Comparison of ENCODE assay signal across 8 cellular contexts in the genomic region with DNA sequence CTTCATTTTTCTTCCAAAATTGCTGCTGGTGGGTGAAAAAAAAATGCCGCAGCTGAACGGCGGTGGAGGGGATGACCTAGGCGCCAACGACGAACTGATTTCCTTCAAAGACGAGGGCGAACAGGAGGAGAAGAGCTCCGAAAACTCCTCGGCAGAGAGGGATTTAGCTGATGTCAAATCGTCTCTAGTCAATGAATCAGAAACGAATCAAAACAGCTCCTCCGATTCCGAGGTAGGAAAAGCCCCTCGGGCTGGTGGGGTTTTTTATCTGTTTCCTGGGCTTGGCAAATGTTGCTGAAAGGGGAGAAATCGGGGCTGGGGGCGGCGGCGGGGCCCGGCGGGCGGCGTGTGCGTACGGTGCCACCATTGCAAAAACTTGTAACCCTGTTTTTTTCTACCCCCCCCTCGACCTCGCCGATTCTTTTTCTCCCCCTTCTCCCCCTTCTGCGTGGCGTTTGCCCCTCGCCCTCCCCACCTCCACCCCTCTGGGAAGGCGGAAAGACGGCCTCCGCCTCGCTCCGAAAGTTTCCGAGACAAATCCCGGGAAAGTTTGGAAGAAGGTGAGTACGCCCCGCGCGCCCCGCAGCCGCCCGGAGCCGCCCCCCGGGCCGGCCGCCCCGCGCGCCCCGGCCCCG. TPM values are rescaled to one million over a fixed set of nuclear protein-coding genes. Genes with fewer than 3 reads are reported as not detected.
DNase-seq lines count a peak whose midpoint lies in the region; ATAC-seq and TF ChIP-seq lines count a peak whose summit lies in the region.

No MANE protein-coding gene starts in this region.

- H3K36me3 Mint-ChIP-seq in natural killer cell treated with Interleukin-12 subunit alpha and Interleukin-12 subunit beta and Interleukin-15 and Interleukin-18, amount 100 ng/mL, for 72 hours, result peaks cover 11% of the 10 kb centered on the region

- H3K27ac ChIP-seq in C4-2B (peak overlapping the region; percentile 87), esophagus (ENCODE audit: low read depth in 2 of 2, low read length in 1 of 2) (peak overlapping the region; percentile 93 to 95)

- H3K9me3 Mint-ChIP-seq in natural killer cell treated with Interleukin-12 subunit alpha and Interleukin-12 subunit beta and Interleukin-15 and Interleukin-18, amount 100 ng/mL, for 72 hours, result no peaks in the 10 kb centered on the region

- H3K27ac Mint-ChIP-seq in natural killer cell treated with Interleukin-12 subunit alpha and Interleukin-12 subunit beta and Interleukin-15 and Interleukin-18, amount 100 ng/mL, for 72 hours, result peak overlapping the region; percentile 74 to 92

- no peaks in the 10 kb centered on the region for H3K36me3 ChIP-seq in esophagus (ENCODE audit: control insufficient read depth in 2 of 2, insufficient read depth in 2 of 2, low read length in 1 of 2)

- H3K9me3 ChIP-seq in esophagus (ENCODE audit: control insufficient read depth in 2 of 2, insufficient read depth in 1 of 2, low read depth in 1 of 2, low read length in 1 of 2), result no peaks in the 10 kb centered on the region

- ATAC-seq in natural killer cell treated with Interleukin-12 subunit alpha and Interleukin-12 subunit beta and Interleukin-15 and Interleukin-18, amount 100 ng/mL, for 72 hours, result peak in 1 of 2 donors; percentile 1
- ATAC-seq in HG03460 (IDR thresholded peaks at IDR 0.05; ENCODE audit: unreplicated experiment), result no peak

- peak; percentile 42 for DNase-seq in Jurkat, Clone E6-1 (ENCODE audit: low read depth, low spot score)
- peak; percentile 11 to 19 for DNase-seq in activated CD4-positive, alpha-beta T cell treated with anti-CD3 and anti-CD28 coated beads, Interleukin-2, amount 50 U/mL, for 48 hours
- DNase-seq in natural killer cell treated with Interleukin-12 subunit alpha and Interleukin-12 subunit beta and Interleukin-15 and Interleukin-18, amount 100 ng/mL, for 72 hours (ENCODE audit: low spot score), result peak; percentile 61
- DNase-seq in NCI-H2107 treated with DMSO at 0.1 percent for 48 hours (lab: John Stamatoyannopoulos, UW; ENCODE audit: unreplicated experiment), result no peak
- no peak for DNase-seq in NK-92 treated with Interleukin-12 subunit alpha and Interleukin-12 subunit beta, amount 100 ng/mL, for 24 hours (lab: John Stamatoyannopoulos, UW)

- no peaks in the 10 kb centered on the region for H3K27me3 ChIP-seq in esophagus (ENCODE audit: control insufficient read depth in 1 of 2, insufficient read depth in 2 of 2, low read length in 2 of 2)

- peak overlapping the region; percentile 66 for H3K4me3 ChIP-seq in Jurkat, Clone E6-1 (ENCODE audit: low read length)
- H3K4me3 ChIP-seq in esophagus (ENCODE audit: low read depth in 1 of 2, low read length in 2 of 2), result peak overlapping the region; percentile 67 to 91

- H3K4me1 ChIP-seq in esophagus (ENCODE audit: control insufficient read depth in 2 of 2, insufficient read depth in 2 of 2, low read length in 1 of 2), result no peaks in the 10 kb centered on the region

- H3K4me3 Mint-ChIP-seq in natural killer cell treated with Interleukin-12 subunit alpha and Interleukin-12 subunit beta and Interleukin-15 and Interleukin-18, amount 100 ng/mL, for 72 hours, result peak overlapping the region; percentile 90

- 0 to 1% methylated on average over 54 of the region's 54 CpGs for WGBS in esophagus, 2 donors

- no peak for TF ChIP-seq CTCF in C4-2B (conservative IDR thresholded peaks at IDR 0.05)

- peaks cover 23 to 35% of the 10 kb centered on the region in 2 donors for H3K27me3 Mint-ChIP-seq in natural killer cell treated with Interleukin-12 subunit alpha and Interleukin-12 subunit beta and Interleukin-15 and Interleukin-18, amount 100 ng/mL, for 72 hours

- peaks cover 44 to 46% of the 10 kb centered on the region in 2 donors for H3K4me1 Mint-ChIP-seq in natural killer cell treated with Interleukin-12 subunit alpha and Interleukin-12 subunit beta and Interleukin-15 and Interleukin-18, amount 100 ng/mL, for 72 hours (ENCODE audit: low read depth in 2 of 2)

RNA-seq across cellular contexts. Expression of a gene that starts 0.8 kb away (rescaled TPM):
- 10.9 TPM for polyA plus RNA-seq in Jurkat, Clone E6-1 (2012; ENCODE audit: insufficient read depth, insufficient read length)
- 1 to 10 TPM; 5.4 to 7.9 TPM for polyA plus RNA-seq in esophagus
- total RNA-seq in natural killer cell treated with Interleukin-12 subunit alpha and Interleukin-12 subunit beta and Interleukin-15 and Interleukin-18, amount 100 ng/mL, for 72 hours, result 10 to 100 TPM in 1 of 2 donors, 1 to 10 TPM in 1; 8.1 to 10.3 TPM

Comparison
In these comparisons a context has a peak if more than half of its experiments do, and no peak if none do; other contexts are left out.
1. DNase-seq: peak in Jurkat, Clone E6-1 (single experiment), activated CD4-positive, alpha-beta T cell treated with anti-CD3 and anti-CD28 coated beads, Interleukin-2, amount 50 U/mL, for 48 hours (2 of 2) and natural killer cell treated with Interleukin-12 subunit alpha and Interleukin-12 subunit beta and Interleukin-15 and Interleukin-18, amount 100 ng/mL, for 72 hours (single experiment); none in NCI-H2107 treated with DMSO at 0.1 percent for 48 hours (single experiment) and NK-92 treated with Interleukin-12 subunit alpha and Interleukin-12 subunit beta, amount 100 ng/mL, for 24 hours (single experiment).